Comparison of ENCODE assay signal across 10 cellular contexts in the genomic region with DNA sequence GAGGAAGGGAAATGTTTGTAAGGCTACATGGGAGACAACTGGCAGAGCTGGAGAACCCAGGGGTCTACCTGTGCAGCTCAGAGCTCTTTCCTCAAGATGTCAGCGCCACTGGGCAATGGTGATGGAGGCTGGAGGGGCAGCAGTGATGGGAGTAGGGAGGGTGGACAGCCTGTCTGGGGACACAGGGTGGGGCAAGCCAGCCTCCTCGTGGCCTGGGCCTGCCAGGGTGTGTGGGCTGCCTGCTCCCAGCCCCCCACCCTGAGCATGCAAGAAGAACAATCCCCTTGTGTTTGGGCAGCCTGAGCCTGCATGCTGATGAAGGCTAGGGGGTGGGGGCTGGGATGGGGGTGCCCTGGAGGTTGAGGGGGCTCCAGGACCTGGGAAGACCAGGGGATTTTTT. TPM values are rescaled to one million over a fixed set of nuclear protein-coding genes. Genes with fewer than 3 reads are reported as not detected.
DNase-seq lines count a peak whose midpoint lies in the region; ATAC-seq, FAIRE-seq and TF ChIP-seq lines count a peak whose summit lies in the region.
"Had no signal": no experiment of that assay in that cellular context is flagged by ENCODE, and none has a peak within 500 bp of the region (broad histone marks: within the 10 kb centered on the region; RNA-seq: fewer than 3 reads in every experiment).

No MANE protein-coding gene starts in this region.

- H3K23me2 ChIP-seq in H9 (ENCODE audit: insufficient read length, low read depth, low read length, poor library complexity, severe bottlenecking): peaks cover 11% of the 10 kb centered on the region

- H3K4me1 Mint-ChIP-seq in H9: peaks cover 55 to 80% of the 10 kb centered on the region in 2 experiments
- H3K4me1 Mint-ChIP-seq in natural killer cell treated with Interleukin-12 subunit alpha and Interleukin-12 subunit beta and Interleukin-15 and Interleukin-18, amount 100 ng/mL, for 72 hours (ENCODE audit: low read depth in 2 of 2): peaks cover 8 to 11% of the 10 kb centered on the region in 2 donors

- TF ChIP-seq CTCF in A549 (IDR thresholded peaks at IDR 0.05) (no peak), H9 (conservative IDR thresholded peaks at IDR 0.05) (no peak)

- no peak overlapping the region; a peak in 1 of 6 replicates for H3K27ac ChIP-seq in A549
- H3K27ac ChIP-seq in H9 (ENCODE audit: insufficient read length, low read depth, low read length): no peak overlapping the region
- H3K27ac ChIP-seq in cingulate gyrus (ENCODE audit: low read depth, low read length): peak overlapping the region; percentile 98

- no peak overlapping the region for H3K27ac Mint-ChIP-seq in H9
- peak overlapping the region in 1 of 2 donors; percentile 50 for H3K27ac Mint-ChIP-seq in natural killer cell treated with Interleukin-12 subunit alpha and Interleukin-12 subunit beta and Interleukin-15 and Interleukin-18, amount 100 ng/mL, for 72 hours

- H2BK120ac ChIP-seq in H9 (ENCODE audit: low read depth, low read length, poor library complexity, severe bottlenecking): no peak overlapping the region

- no peak overlapping the region for H4K91ac ChIP-seq in H9 (ENCODE audit: insufficient read length, low read depth, low read length)

- POLR2A ChIA-PET in A549 (lab: Yijun Ruan, JAX): no interaction called here

- H3K9me3 ChIP-seq in A549 (no peaks in the 10 kb centered on the region), H9 (ENCODE audit: control insufficient read depth, low read depth, low read length) (no peaks in the 10 kb centered on the region)

- peaks cover 44% of the 10 kb centered on the region for H3K27me3 Mint-ChIP-seq in H9 (ENCODE audit: low read depth)
- peaks cover 0 to 8% of the 10 kb centered on the region in 2 donors for H3K27me3 Mint-ChIP-seq in natural killer cell treated with Interleukin-12 subunit alpha and Interleukin-12 subunit beta and Interleukin-15 and Interleukin-18, amount 100 ng/mL, for 72 hours

- H3K9me3 Mint-ChIP-seq in H9: no peaks in the 10 kb centered on the region
- H3K9me3 Mint-ChIP-seq in natural killer cell treated with Interleukin-12 subunit alpha and Interleukin-12 subunit beta and Interleukin-15 and Interleukin-18, amount 100 ng/mL, for 72 hours: no peaks in the 10 kb centered on the region

- H3K36me3 Mint-ChIP-seq in H9 (ENCODE audit: insufficient read depth in 1 of 3, low read depth in 3 of 3): peaks cover 0 to 5% (median 2%) of the 10 kb centered on the region in 3 experiments; a peak in 4 of 7 replicates
- H3K36me3 Mint-ChIP-seq in natural killer cell treated with Interleukin-12 subunit alpha and Interleukin-12 subunit beta and Interleukin-15 and Interleukin-18, amount 100 ng/mL, for 72 hours: no peaks in the 10 kb centered on the region

- no peak overlapping the region for H3K23ac ChIP-seq in H9 (ENCODE audit: insufficient read length, low read depth, low read length)

- H2BK5ac ChIP-seq in H9 (ENCODE audit: insufficient read length, low read length): no peak overlapping the region

- no peak for TF ChIP-seq EP300 in A549 (IDR thresholded peaks at IDR 0.05)

- no peak overlapping the region for H3K18ac ChIP-seq in H9 (ENCODE audit: insufficient read length, low read depth, low read length)

- no peak for TF ChIP-seq RAD21 in A549 (conservative IDR thresholded peaks at IDR 0.05 in 1 of 2, IDR thresholded peaks at IDR 0.05 in 1 of 2)

- no peak for FAIRE-seq in A549 (lab: Jason Lieb, UNC)
- FAIRE-seq: endometrium had no signal

- H3T11ph ChIP-seq in H9 (ENCODE audit: low read length): no peak overlapping the region

- no peaks in the 10 kb centered on the region for H3K79me1 ChIP-seq in H9 (ENCODE audit: insufficient read depth, low read depth, low read length, poor library complexity, severe bottlenecking)

- CTCF ChIA-PET in A549 (lab: Yijun Ruan, JAX): interaction anchor here (1.3 to 5.0 kb wide), 5 partner anchors 11 to 24 kb away, joined by 3 to 37 read pairs (median 6); partner anchors contain the start of genes PARP3 and RRP9

- no peak overlapping the region for H2AFZ ChIP-seq in H9 (ENCODE audit: low read length)

- DNase-seq in A549 (ENCODE audit: low read depth in 1 of 2, low spot score in 1 of 2) (no peak), H9 (no peak), RPMI8226 (no peak), GM19238 (ENCODE audit: insufficient read length, low spot score) (no peak), erythroblast (lab: John Stamatoyannopoulos, UW) (no peak), DMS 273 (lab: John Stamatoyannopoulos, UW; ENCODE audit: unreplicated experiment) (no peak)
- DNase-seq in natural killer cell treated with Interleukin-12 subunit alpha and Interleukin-12 subunit beta and Interleukin-15 and Interleukin-18, amount 100 ng/mL, for 72 hours (ENCODE audit: low spot score): no peak
- DNase-seq: activated CD4-positive, alpha-beta T cell treated with anti-CD3 and anti-CD28 coated beads for 48 hours had no signal

- H3K4me2 ChIP-seq in A549 (peak overlapping the region; percentile 84; the same call in 2 of the 3 replicates), H9 (ENCODE audit: insufficient read depth, insufficient read length, low read length) (no peak overlapping the region)

- no peak overlapping the region for H3K14ac ChIP-seq in H9 (ENCODE audit: insufficient read depth, low read length)

- no peak for ATAC-seq in A549
- ATAC-seq in natural killer cell treated with Interleukin-12 subunit alpha and Interleukin-12 subunit beta and Interleukin-15 and Interleukin-18, amount 100 ng/mL, for 72 hours: no peak

- H4K20me1 ChIP-seq in H9 (ENCODE audit: control insufficient read depth, insufficient read depth, insufficient read length): no peaks in the 10 kb centered on the region

- H4K5ac ChIP-seq in H9 (ENCODE audit: insufficient read length, low read depth, low read length): no peak overlapping the region

- H2BK15ac ChIP-seq in H9 (ENCODE audit: low read depth, low read length): no peak overlapping the region

- TF ChIP-seq POLR2A in A549 (IDR thresholded peaks at IDR 0.05; ENCODE audit: low read length) (no peak), erythroblast (IDR thresholded peaks at IDR 0.05; ENCODE audit: low read length) (no peak)

- peaks cover 13% of the 10 kb centered on the region for H3K4me1 ChIP-seq in A549
- peaks cover 11% of the 10 kb centered on the region; the same call in 1 of the 2 replicates for H3K4me1 ChIP-seq in H9 (ENCODE audit: insufficient read depth, low read length)

- no peak overlapping the region for H3K4ac ChIP-seq in H9 (ENCODE audit: low read depth, low read length)

- no peak overlapping the region for H2AK5ac ChIP-seq in H9 (ENCODE audit: insufficient read length, low read length)

- 80% methylated on average over 1 of the region's 2 CpGs for WGBS in A549 (ENCODE audit: missing lambda C conversion rate)
- no CpG with 5 or more reads among the region's 2 CpGs for WGBS in H9 (ENCODE audit: extremely low coverage, insufficient read length, low lambda C conversion rate)

- H2BK12ac ChIP-seq in H9 (ENCODE audit: insufficient read length, low read depth, low read length): no peak overlapping the region

- no peak overlapping the region for H3K56ac ChIP-seq in H9 (ENCODE audit: insufficient read length, low read depth, low read length)

- no peaks in the 10 kb centered on the region for H3K27me3 ChIP-seq in H9 (ENCODE audit: insufficient read depth, low read length)

- H3K4me3 Mint-ChIP-seq in H9: peak overlapping the region; percentile 38 to 86; a peak in 4 of 5 replicates
- H3K4me3 Mint-ChIP-seq in natural killer cell treated with Interleukin-12 subunit alpha and Interleukin-12 subunit beta and Interleukin-15 and Interleukin-18, amount 100 ng/mL, for 72 hours: peak overlapping the region; percentile 79

- H2BK20ac ChIP-seq in H9 (ENCODE audit: low read depth, low read length, poor library complexity, severe bottlenecking): no peak overlapping the region

- no peak overlapping the region for H3K4me3 ChIP-seq in A549

- no peak overlapping the region for H4K8ac ChIP-seq in H9 (replicated peaks; ENCODE audit: insufficient read length, low read depth, low read length)

- no peak overlapping the region for H3K9ac ChIP-seq in H9 (ENCODE audit: extremely low read depth, insufficient read length, low read length)

- no peaks in the 10 kb centered on the region for H3K79me2 ChIP-seq in H9 (ENCODE audit: insufficient read depth, low read length)

RNA-seq across cellular contexts. Expression of gene PCBP4, which starts 1.2 kb away (rescaled TPM):
- polyA plus RNA-seq in A549 (2011; rRNA removed): 8.6 and 9.3 TPM in 2 replicates
- 18.9 and 23.2 TPM in 2 replicates for polyA plus RNA-seq in A549 (2012; cell fraction: cytosol; rRNA removed)
- 41.2 and 47.3 TPM in 2 replicates for polyA plus RNA-seq in A549 (2012; cell fraction: nucleus; rRNA removed)
- 10.9 to 11.5 TPM (median 11.0 TPM) in 3 replicates for polyA plus RNA-seq in A549 (2017; fragmentation: RNase III; extraction: RNeasy Plus Mini Kit Qiagen cat#74134 plus additional on column Dnase treatment)
- 12.2 and 17.2 TPM in 2 replicates for polyA minus RNA-seq in A549 (2011; rRNA and poly(A)+ RNA removed)
- total RNA-seq in H9 (2021): 20.9 and 24.6 TPM in 2 replicates
- 1 to 10 TPM; 7.9 to 8.4 TPM for total RNA-seq in natural killer cell treated with Interleukin-12 subunit alpha and Interleukin-12 subunit beta and Interleukin-15 and Interleukin-18, amount 100 ng/mL, for 72 hours

RNA-seq across cellular contexts. Expression of gene ABHD14B, which starts 7.8 kb away (rescaled TPM):
- polyA plus RNA-seq in A549 (2011; rRNA removed) (37.9 and 39.7 TPM in 2 replicates), A549 (2017; fragmentation: RNase III; extraction: RNeasy Plus Mini Kit Qiagen cat#74134 plus additional on column Dnase treatment) (23.2 to 27.2 TPM (median 23.5 TPM) in 3 replicates)
- 28.5 and 45.0 TPM in 2 replicates for polyA plus RNA-seq in A549 (2012; cell fraction: cytosol; rRNA removed)
- polyA plus RNA-seq in A549 (2012; cell fraction: nucleus; rRNA removed): 26.0 and 34.7 TPM in 2 replicates
- 33.5 and 39.5 TPM in 2 replicates for polyA minus RNA-seq in A549 (2011; rRNA and poly(A)+ RNA removed)
- 7.4 and 8.4 TPM in 2 replicates for total RNA-seq in H9 (2021)
- total RNA-seq in natural killer cell treated with Interleukin-12 subunit alpha and Interleukin-12 subunit beta and Interleukin-15 and Interleukin-18, amount 100 ng/mL, for 72 hours: 10 to 100 TPM; 28.0 to 33.2 TPM

RNA-seq across cellular contexts. Expression of gene ABHD14A, which starts 8.8 kb away (rescaled TPM):
- 6.3 and 7.5 TPM in 2 replicates for polyA plus RNA-seq in A549 (2011; rRNA removed)
- polyA plus RNA-seq in A549 (2012; cell fraction: cytosol; rRNA removed): 26.3 and 32.3 TPM in 2 replicates
- 16.0 and 22.2 TPM in 2 replicates for polyA plus RNA-seq in A549 (2012; cell fraction: nucleus; rRNA removed)
- 9.1 to 9.5 TPM (median 9.5 TPM) in 3 replicates for polyA plus RNA-seq in A549 (2017; fragmentation: RNase III; extraction: RNeasy Plus Mini Kit Qiagen cat#74134 plus additional on column Dnase treatment)
- 6.1 and 7.1 TPM in 2 replicates for polyA minus RNA-seq in A549 (2011; rRNA and poly(A)+ RNA removed)
- total RNA-seq in H9 (2021): 3.0 and 3.1 TPM in 2 replicates
- 10 to 100 TPM in 1 of 2 donors, 1 to 10 TPM in 1; 8.7 to 13.1 TPM for total RNA-seq in natural killer cell treated with Interleukin-12 subunit alpha and Interleukin-12 subunit beta and Interleukin-15 and Interleukin-18, amount 100 ng/mL, for 72 hours

RNA-seq across cellular contexts. Expression of gene GPR62, which starts 10.8 kb away (rescaled TPM):
- polyA plus RNA-seq in A549 (2011; rRNA removed) (not detected in 2 replicates), A549 (2017; fragmentation: RNase III; extraction: RNeasy Plus Mini Kit Qiagen cat#74134 plus additional on column Dnase treatment) (0.05 TPM in 1 of 3 replicates, not detected in the others)
- polyA plus RNA-seq in A549 (2012; cell fraction: cytosol; rRNA removed): 0.01 TPM in 1 of 2 replicates, not detected in the other
- 0.06 TPM in 1 of 2 replicates, not detected in the other for polyA plus RNA-seq in A549 (2012; cell fraction: nucleus; rRNA removed)
- polyA minus RNA-seq in A549 (2011; rRNA and poly(A)+ RNA removed): not detected in 2 replicates
- 0.13 and 0.33 TPM in 2 replicates for total RNA-seq in H9 (2021)
- not detected for total RNA-seq in natural killer cell treated with Interleukin-12 subunit alpha and Interleukin-12 subunit beta and Interleukin-15 and Interleukin-18, amount 100 ng/mL, for 72 hours

RNA-seq across cellular contexts. Expression of gene ACY1, which starts 17.3 kb away (rescaled TPM):
- 21.1 and 25.1 TPM in 2 replicates for polyA plus RNA-seq in A549 (2011; rRNA removed)
- 41.4 and 48.5 TPM in 2 replicates for polyA plus RNA-seq in A549 (2012; cell fraction: cytosol; rRNA removed)
- polyA plus RNA-seq in A549 (2012; cell fraction: nucleus; rRNA removed): 73.1 and 85.8 TPM in 2 replicates
- polyA plus RNA-seq in A549 (2017; fragmentation: RNase III; extraction: RNeasy Plus Mini Kit Qiagen cat#74134 plus additional on column Dnase treatment): 19.9 to 21.4 TPM (median 20.7 TPM) in 3 replicates
- polyA minus RNA-seq in A549 (2011; rRNA and poly(A)+ RNA removed): 44.2 and 48.5 TPM in 2 replicates
- 62.6 and 63.6 TPM in 2 replicates for total RNA-seq in H9 (2021)
- total RNA-seq in natural killer cell treated with Interleukin-12 subunit alpha and Interleukin-12 subunit beta and Interleukin-15 and Interleukin-18, amount 100 ng/mL, for 72 hours: 10 to 100 TPM; 22.4 to 42.6 TPM
